Comparison of ENCODE assay signal across 14 cellular contexts in the genomic region with DNA sequence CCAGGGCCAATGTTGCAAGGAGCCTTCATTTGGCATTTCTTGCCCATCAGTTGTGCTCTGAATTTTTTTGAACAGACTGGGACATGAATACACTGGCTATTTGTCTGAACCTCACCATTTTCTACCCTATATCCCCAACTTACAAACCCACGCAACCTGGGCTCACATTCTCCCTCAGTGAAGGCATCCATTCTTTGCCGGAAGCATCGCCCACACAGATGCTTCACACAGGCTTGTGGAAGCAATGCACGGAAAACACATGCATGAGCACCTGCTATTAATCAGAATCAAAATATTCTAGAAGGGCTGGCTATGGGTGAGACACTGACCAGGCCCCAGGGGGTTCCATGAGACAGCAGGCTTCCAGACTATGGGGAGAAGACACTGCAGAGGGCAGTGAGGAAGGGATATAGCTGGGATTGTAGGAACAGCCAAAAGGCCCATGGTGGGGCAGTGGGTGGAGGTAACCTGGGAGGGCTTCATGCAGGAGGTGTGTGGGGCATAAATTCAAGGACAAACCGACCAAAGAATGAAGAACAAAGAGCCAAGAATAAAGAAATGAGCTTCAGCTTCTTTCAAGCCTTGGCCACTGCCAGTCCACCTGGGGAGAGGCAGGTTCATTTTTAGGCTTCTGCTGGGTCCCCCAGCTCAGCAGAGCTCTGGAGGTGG.
DNase-seq lines count a peak whose midpoint lies in the region; TF ChIP-seq lines count a peak whose summit lies in the region.
"Had no signal": no experiment of that assay in that cellular context is flagged by ENCODE, and none has a peak within 500 bp of the region (broad histone marks: within the 10 kb centered on the region; RNA-seq: fewer than 3 reads in every experiment).

No MANE protein-coding gene starts in this region.

- WGBS in neuronal stem cell (ENCODE audit: extremely low coverage in 2 of 2, insufficient read length in 2 of 2, insufficient replicate concordance in 1 of 2), 2 donors, result no CpG with 5 or more reads among the region's 5 CpGs
- 74 to 75% methylated on average over 5 of the region's 5 CpGs for WGBS in tibial nerve, 2 donors

- H2BK15ac ChIP-seq in neuronal stem cell (ENCODE audit: low read length), result no peak overlapping the region

- H3K23ac ChIP-seq in neuronal stem cell (ENCODE audit: low read depth, low read length, poor library complexity), result no peak overlapping the region

- no peak overlapping the region for H2AFZ ChIP-seq in neuronal stem cell (ENCODE audit: low read length)
- H2AFZ ChIP-seq: GM23338 had no signal

- H3K27me3 Mint-ChIP-seq in activated naive CD4-positive, alpha-beta T cell treated with anti-CD3 and anti-CD28 coated beads for 36 hours (ENCODE audit: low read depth), result no peaks in the 10 kb centered on the region

- H3K4me3 Mint-ChIP-seq in activated naive CD4-positive, alpha-beta T cell treated with anti-CD3 and anti-CD28 coated beads for 36 hours, result no peak overlapping the region
- H3K4me3 Mint-ChIP-seq: CD8-positive, alpha-beta memory T cell; GM23338 had no signal

- H4K8ac ChIP-seq in neuronal stem cell (ENCODE audit: low read depth, low read length), result no peak overlapping the region

- H3K4ac ChIP-seq in neuronal stem cell (ENCODE audit: low read length), result no peak overlapping the region

- no peaks in the 10 kb centered on the region for H3K4me1 Mint-ChIP-seq in activated naive CD4-positive, alpha-beta T cell treated with anti-CD3 and anti-CD28 coated beads for 36 hours (ENCODE audit: low read depth)
- H3K4me1 Mint-ChIP-seq: CD8-positive, alpha-beta memory T cell had no signal

- H3K79me1 ChIP-seq in neuronal stem cell (ENCODE audit: low read depth, low read length), result no peaks in the 10 kb centered on the region

- intact Hi-C loops in dorsolateral prefrontal cortex (cut with DNase I), result no loop called here
- intact Hi-C loops in activated naive CD4-positive, alpha-beta T cell treated with anti-CD3 and anti-CD28 coated beads for 36 hours (cut with micrococcal nuclease), result no loop called here

- H3K4me3 ChIP-seq in dorsolateral prefrontal cortex, result no peak overlapping the region
- H3K4me3 ChIP-seq in neuronal stem cell (ENCODE audit: low read length in 2 of 2), result no peak overlapping the region
- H3K4me3 ChIP-seq in tibial nerve, result no peak overlapping the region
- H3K4me3 ChIP-seq: A549, BLaER1, GM23338 had no signal

- no peaks in the 10 kb centered on the region for H3K36me3 Mint-ChIP-seq in activated naive CD4-positive, alpha-beta T cell treated with anti-CD3 and anti-CD28 coated beads for 36 hours (ENCODE audit: low read depth)
- H3K36me3 Mint-ChIP-seq: CD8-positive, alpha-beta memory T cell had no signal

- H2AK5ac ChIP-seq in neuronal stem cell (ENCODE audit: low read depth, low read length), result peak overlapping the region; percentile 72

- no peak overlapping the region for H3K9ac ChIP-seq in neuronal stem cell (ENCODE audit: low read depth, low read length, poor library complexity)
- H3K9ac ChIP-seq: BLaER1 had no signal

- H2BK5ac ChIP-seq in neuronal stem cell (ENCODE audit: low read length), result no peak overlapping the region

- H3K36me3 ChIP-seq in neuronal stem cell (replicated peaks in 1 of 2; ENCODE audit: control insufficient read depth in 2 of 2, insufficient read depth in 2 of 2, low read length in 2 of 2) (no peaks in the 10 kb centered on the region), tibial nerve (no peaks in the 10 kb centered on the region)
- H3K36me3 ChIP-seq: BLaER1 had no signal

- TF ChIP-seq CTCF in dorsolateral prefrontal cortex (IDR thresholded peaks at IDR 0.05 in 54 of 56, conservative IDR thresholded peaks at IDR 0.05 in 2 of 56; ENCODE audit: low read depth in 1 of 56, partially characterized antibody in 56 of 56) (no peak), tibial nerve (IDR thresholded peaks at IDR 0.05) (no peak)

- CTCF ChIA-PET in activated naive CD4-positive, alpha-beta T cell treated with anti-CD3 and anti-CD28 coated beads for 36 hours (lab: Charles Lee), result no interaction called here

- H3K14ac ChIP-seq in neuronal stem cell (ENCODE audit: low read length), result no peak overlapping the region

- DNase-seq in dorsolateral prefrontal cortex (peak in 3 of 10 donors; percentile 61 to 68 (median 65)), neuronal stem cell (ENCODE audit: low spot score) (no peak), tibial nerve (ENCODE audit: low spot score in 2 of 2) (no peak), NCI-H128 (lab: John Stamatoyannopoulos, UW; ENCODE audit: unreplicated experiment) (no peak)
- DNase-seq in activated naive CD4-positive, alpha-beta T cell treated with anti-CD3 and anti-CD28 coated beads for 36 hours, result no peak
- DNase-seq: Caco-2; CD8-positive, alpha-beta memory T cell; H7 had no signal

- no peaks in the 10 kb centered on the region for H3K27me3 ChIP-seq in dorsolateral prefrontal cortex
- H3K27me3 ChIP-seq in neuronal stem cell (ENCODE audit: control insufficient read depth in 3 of 3, insufficient read depth in 3 of 3, low read depth in 1 of 3, low read length in 3 of 3), result no peaks in the 10 kb centered on the region
- H3K27me3 ChIP-seq in tibial nerve, result no peaks in the 10 kb centered on the region
- H3K27me3 ChIP-seq: BLaER1 had no signal

- peak overlapping the region; percentile 4 for H3K27ac ChIP-seq in angular gyrus (ENCODE audit: low read depth, low read length)
- peak overlapping the region in 36 of 59 donors; percentile 4 to 80 (median 49) for H3K27ac ChIP-seq in dorsolateral prefrontal cortex
- H3K27ac ChIP-seq in neuronal stem cell (replicated peaks; ENCODE audit: low read length), result no peak overlapping the region
- peak overlapping the region; percentile 39 for H3K27ac ChIP-seq in temporal lobe (ENCODE audit: low read depth, low read length)
- H3K27ac ChIP-seq in tibial nerve, result no peak overlapping the region
- H3K27ac ChIP-seq: A549, BLaER1, HL-60 had no signal

- no peaks in the 10 kb centered on the region for H3K9me3 ChIP-seq in neuronal stem cell (replicated peaks in 1 of 2; ENCODE audit: control insufficient read depth in 2 of 2, insufficient read depth in 1 of 2, low read depth in 1 of 2, low read length in 2 of 2)
- H3K9me3 ChIP-seq in tibial nerve, result no peaks in the 10 kb centered on the region
- H3K9me3 ChIP-seq: A549, BLaER1, Caco-2 had no signal

- H3K4me1 ChIP-seq in neuronal stem cell (ENCODE audit: control insufficient read depth in 2 of 2, insufficient read depth in 1 of 2, low read depth in 1 of 2, low read length in 2 of 2) (peaks cover 3 to 14% of the 10 kb centered on the region in 2 donors), tibial nerve (peaks cover 0 to 11% (median 4%) of the 10 kb centered on the region in 4 donors)
- H3K4me1 ChIP-seq: Caco-2 had no signal

- peak overlapping the region; percentile 21 for H2BK120ac ChIP-seq in neuronal stem cell (ENCODE audit: low read depth, low read length)

- TF ChIP-seq POLR2A in tibial nerve (IDR thresholded peaks at IDR 0.05), result no peak

- H2BK12ac ChIP-seq in neuronal stem cell (ENCODE audit: low read length), result no peak overlapping the region

- H4K91ac ChIP-seq in neuronal stem cell (ENCODE audit: low read depth, low read length, poor library complexity), result no peak overlapping the region

- no peak overlapping the region for H3K18ac ChIP-seq in neuronal stem cell (ENCODE audit: low read length)

- no peak overlapping the region for H3K27ac Mint-ChIP-seq in activated naive CD4-positive, alpha-beta T cell treated with anti-CD3 and anti-CD28 coated beads for 36 hours
- H3K27ac Mint-ChIP-seq: CD8-positive, alpha-beta memory T cell; GM23338 had no signal

- no peaks in the 10 kb centered on the region for H3K9me3 Mint-ChIP-seq in activated naive CD4-positive, alpha-beta T cell treated with anti-CD3 and anti-CD28 coated beads for 36 hours
- H3K9me3 Mint-ChIP-seq: GM23338 had no signal

- H3K4me2 ChIP-seq in neuronal stem cell (ENCODE audit: insufficient read depth, low read length, poor library complexity, severe bottlenecking), result no peak overlapping the region
- H3K4me2 ChIP-seq: A549, GM23338 had no signal

- no peak for TF ChIP-seq EP300 in tibial nerve (IDR thresholded peaks at IDR 0.05)

Comparison
In these comparisons a context has a peak if more than half of its experiments do, and no peak if none do; other contexts are left out.
1. H3K27ac ChIP-seq: peak in angular gyrus (single experiment), dorsolateral prefrontal cortex (36 of 59) and temporal lobe (single experiment); none in neuronal stem cell (single experiment) and tibial nerve (0 of 4).